1 cellular context compared by ENCODE assay signal in genomic region chr11:36507824-36508489, GRCh38.
TF ChIP-seq lines count a peak whose summit lies in the region.

No MANE protein-coding gene starts in this region.

TF ChIP-seq in GM12878, 131 proteins besides CTCF, POLR2A, EP300 and RAD21 (continued from another document):
- no peak for TF ChIP-seq CEBPZ (IDR thresholded peaks at IDR 0.05; ENCODE audit: low read depth, low read length)
- no peak for TF ChIP-seq EGR1 (IDR thresholded peaks at IDR 0.05; ENCODE audit: borderline replicate concordance in 1 of 2, low read depth in 2 of 2, low read length in 2 of 2)
- TF ChIP-seq TARDBP (IDR thresholded peaks at IDR 0.05; ENCODE audit: borderline replicate concordance), result no peak
- no peak for TF ChIP-seq BMI1 (IDR thresholded peaks at IDR 0.05; ENCODE audit: borderline replicate concordance)
- no peak for TF ChIP-seq MYB (IDR thresholded peaks at IDR 0.05; ENCODE audit: borderline replicate concordance, low read depth, low read length)
- no peak for TF ChIP-seq EED (IDR thresholded peaks at IDR 0.05; ENCODE audit: low read depth)
